ENCODE assay signal across 8 cellular contexts in the genomic region with DNA sequence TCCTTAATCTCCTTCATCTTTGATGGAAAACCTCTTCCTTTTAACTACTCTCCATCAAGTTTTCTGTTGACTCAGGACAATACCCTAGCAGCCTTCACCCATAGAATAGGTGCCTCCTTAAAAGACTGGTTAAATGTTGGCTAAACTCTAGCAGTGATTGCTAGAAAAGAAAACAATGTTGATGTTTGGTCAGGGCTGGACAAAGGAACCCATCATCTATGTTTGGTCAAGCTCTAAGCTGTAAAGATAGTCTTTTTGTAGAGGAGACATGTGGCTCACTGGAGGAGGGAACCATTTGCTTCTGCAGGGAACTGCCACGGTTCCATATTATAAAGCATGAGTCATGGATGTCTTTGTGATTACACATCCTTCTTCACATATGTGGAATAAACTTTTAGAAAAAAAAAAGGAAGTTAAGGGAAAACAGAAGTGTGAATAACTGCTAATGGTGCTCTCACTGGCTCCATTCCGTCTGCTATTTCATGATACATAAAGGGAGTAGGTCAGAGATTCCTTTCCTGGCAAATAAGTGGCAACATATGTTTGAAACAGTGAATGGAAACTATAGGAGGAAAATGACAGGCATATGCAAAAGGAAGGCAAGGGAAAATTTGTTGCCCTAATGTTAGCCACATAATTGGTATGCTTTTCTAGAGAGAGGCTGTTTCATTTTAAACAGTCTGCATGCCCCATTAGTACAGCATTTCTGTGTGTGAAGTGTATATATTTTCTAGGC.
DNase-seq lines count a peak whose midpoint lies in the region; ATAC-seq and TF ChIP-seq lines count a peak whose summit lies in the region.

No MANE protein-coding gene starts in this region.

- no peak for ATAC-seq in HG03432 (IDR thresholded peaks at IDR 0.05; ENCODE audit: unreplicated experiment)
- no peak for ATAC-seq in HG02642 (IDR thresholded peaks at IDR 0.05; ENCODE audit: poor library complexity, unreplicated experiment)
- no peak for ATAC-seq in GM18517 (IDR thresholded peaks at IDR 0.05; ENCODE audit: unreplicated experiment)

- H3K27ac Mint-ChIP-seq in chondrocyte (ENCODE audit: unreplicated experiment) = peak overlapping the region; percentile 92
- peak overlapping the region in 2 of 3 experiments; percentile 23 to 25 for H3K27ac Mint-ChIP-seq in nephron

- TF ChIP-seq CTCF in chondrocyte (IDR thresholded peaks at IDR 0.05) (no peak), nephron (IDR thresholded peaks at IDR 0.05; ENCODE audit: unreplicated experiment in 3 of 3) (no peak)

- no peaks in the 10 kb centered on the region for H3K9me3 Mint-ChIP-seq in chondrocyte (ENCODE audit: low read depth)
- no peaks in the 10 kb centered on the region for H3K9me3 Mint-ChIP-seq in nephron

- DNase-seq in ELR (ENCODE audit: low read depth) (peak; percentile 100), NCI-H146 treated with DMSO at 0.1 percent for 48 hours (lab: John Stamatoyannopoulos, UW; ENCODE audit: unreplicated experiment) (peak; percentile 45), chondrocyte (ENCODE audit: low spot score) (no peak), NCI-H524 (lab: John Stamatoyannopoulos, UW) (no peak)

- H3K27me3 Mint-ChIP-seq in chondrocyte (ENCODE audit: low read depth) = no peaks in the 10 kb centered on the region
- H3K27me3 Mint-ChIP-seq in nephron (ENCODE audit: low read depth) = no peaks in the 10 kb centered on the region

- no peaks in the 10 kb centered on the region for H3K36me3 Mint-ChIP-seq in chondrocyte (ENCODE audit: low read depth)
- H3K36me3 Mint-ChIP-seq in nephron (ENCODE audit: low read depth) = no peaks in the 10 kb centered on the region

- H3K4me3 Mint-ChIP-seq in chondrocyte (ENCODE audit: unreplicated experiment) (no peak overlapping the region), nephron (no peak overlapping the region)

- H3K4me1 Mint-ChIP-seq in chondrocyte (ENCODE audit: low read depth) (peaks cover 17% of the 10 kb centered on the region), nephron (peaks cover 10% of the 10 kb centered on the region)

Comparison
In these comparisons a context has a peak if more than half of its experiments do, and no peak if none do; other contexts are left out.
1. DNase-seq: peak in ELR (single experiment) and NCI-H146 treated with DMSO at 0.1 percent for 48 hours (single experiment); none in chondrocyte (single experiment) and NCI-H524 (0 of 2).